In genomic region chr12:32083489-32083888, GRCh38 we compare ENCODE assay signal across 16 cellular contexts. TPM values are rescaled to one million over a fixed set of nuclear protein-coding genes. Genes with fewer than 3 reads are reported as not detected.
A peak's percentile ranks its signal among the peaks of the same experiment; 100 is the strongest.
DNase-seq lines count a peak whose midpoint lies in the region; ATAC-seq and TF ChIP-seq lines count a peak whose summit lies in the region.
"Had no signal": no experiment of that assay in that cellular context is flagged by ENCODE, and none has a peak within 500 bp of the region (broad histone marks: within the 10 kb centered on the region; RNA-seq: fewer than 3 reads in every experiment).

No MANE protein-coding gene starts in this region.

- ATAC-seq in GM18870 (IDR thresholded peaks at IDR 0.05; ENCODE audit: unreplicated experiment) (no peak), HG03135 (IDR thresholded peaks at IDR 0.05; ENCODE audit: unreplicated experiment) (no peak)

- H3K4me3 ChIP-seq in epithelial cell of esophagus (ENCODE audit: low read length) = no peak overlapping the region
- H3K4me3 ChIP-seq: colonic mucosa, esophagus squamous epithelium, prostate gland had no signal

- TF ChIP-seq CTCF in epithelial cell of esophagus (IDR thresholded peaks at IDR 0.05; ENCODE audit: insufficient read depth, low read depth, low read length, missing control alignments) = no peak

- peak; percentile 25 for DNase-seq in Daoy (ENCODE audit: low read depth)
- peak; percentile 79 for DNase-seq in RPMI7951 (ENCODE audit: low read depth)
- DNase-seq in epithelial cell of esophagus (ENCODE audit: low read depth) = peak; percentile 44
- DNase-seq in non-pigmented ciliary epithelial cell (ENCODE audit: low read depth) = peak; percentile 45
- DNase-seq in HuH-7.5 (ENCODE audit: low spot score) = no peak
- no peak for DNase-seq in SW 1271 (lab: John Stamatoyannopoulos, UW)
- DNase-seq: C1 segment of cervical spinal cord; colonic mucosa; esophagus squamous epithelium; H7; immature natural killer cell; stimulated activated CD4-positive, alpha-beta T cell treated with anti-CD3 and anti-CD28 coated beads, Interleukin-2, amount 100 ng/mL, for 24 hours; T-helper 1 cell had no signal

RNA-seq across cellular contexts. Expression of gene BICD1, which starts 23.2 kb away (rescaled TPM):
- 7.3 and 14.2 TPM in 2 replicates for total RNA-seq in Daoy (2014; rRNA removed; shearing (Covaris generic))
- total RNA-seq in RPMI7951 (2014; rRNA removed; shearing (Covaris generic)) = 10.5 and 15.1 TPM in 2 replicates

Comparison
In these comparisons a context has a peak if more than half of its experiments do, and no peak if none do; other contexts are left out.
1. DNase-seq: peak in Daoy (single experiment), RPMI7951 (single experiment), epithelial cell of esophagus (single experiment) and non-pigmented ciliary epithelial cell (single experiment); none in HuH-7.5 (single experiment) and SW 1271 (0 of 2).